ENCODE assay signal across 22 cellular contexts in the genomic region with DNA sequence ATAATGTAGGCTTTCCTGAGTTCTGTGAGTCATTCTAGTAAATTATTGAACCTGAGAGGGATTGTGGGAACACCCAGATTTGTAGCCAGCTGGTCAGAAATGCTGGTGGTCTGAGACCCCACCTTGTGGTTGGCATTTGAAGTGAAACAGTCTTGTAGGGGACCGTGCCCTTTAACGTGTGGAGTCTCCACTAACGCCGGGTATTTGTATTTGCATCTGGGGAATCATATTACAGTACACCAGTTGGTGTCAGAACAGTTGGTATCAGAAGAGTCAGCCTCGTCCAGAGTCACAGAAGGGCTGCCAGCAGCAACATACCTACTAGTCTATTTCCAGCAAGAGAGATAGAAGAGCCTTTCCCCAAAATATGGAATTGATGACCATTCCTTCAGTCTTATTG. TPM values are rescaled to one million over a fixed set of nuclear protein-coding genes. Genes with fewer than 3 reads are reported as not detected.
A peak's percentile ranks its signal among the peaks of the same experiment; 100 is the strongest.
DNase-seq lines count a peak whose midpoint lies in the region; ATAC-seq and TF ChIP-seq lines count a peak whose summit lies in the region.
"Had no signal": no experiment of that assay in that cellular context is flagged by ENCODE, and none has a peak within 500 bp of the region (broad histone marks: within the 10 kb centered on the region; RNA-seq: fewer than 3 reads in every experiment).

No MANE protein-coding gene starts in this region.

- peak; percentile 93 to 96 (median 96) for ATAC-seq in psoas muscle
- ATAC-seq in HG03280 (IDR thresholded peaks at IDR 0.05; ENCODE audit: unreplicated experiment) = no peak

- intact Hi-C loops in left ventricle myocardium inferior (cut with micrococcal nuclease) = no loop called here
- intact Hi-C loops in psoas muscle (cut with DNase I) = no loop called here

- no peaks in the 10 kb centered on the region for H4K20me1 ChIP-seq in Karpas-422 (ENCODE audit: insufficient read depth, low read depth, low read length)

- H3K4me1 ChIP-seq in left ventricle myocardium inferior (peaks cover 12% of the 10 kb centered on the region), psoas muscle (peaks cover 20% of the 10 kb centered on the region), Karpas-422 (ENCODE audit: low read length) (no peaks in the 10 kb centered on the region)
- H3K4me1 ChIP-seq: BE2C, colonic mucosa, parathyroid adenoma had no signal

- H3K36me3 ChIP-seq in left ventricle myocardium inferior = no peaks in the 10 kb centered on the region
- H3K36me3 ChIP-seq in psoas muscle (ENCODE audit: insufficient read depth in 1 of 2, low read depth in 1 of 2) = no peaks in the 10 kb centered on the region
- no peaks in the 10 kb centered on the region for H3K36me3 ChIP-seq in Karpas-422 (ENCODE audit: insufficient read depth, low read length)
- H3K36me3 ChIP-seq: BE2C, colonic mucosa had no signal

- H3K27ac ChIP-seq in left ventricle myocardium inferior (replicated peaks) = peak overlapping the region; percentile 34
- H3K27ac ChIP-seq in psoas muscle = peak overlapping the region; percentile 67
- H3K27ac ChIP-seq in Karpas-422 (ENCODE audit: low read length) = no peak overlapping the region
- H3K27ac ChIP-seq: colonic mucosa, parathyroid adenoma, RWPE1, skin epidermis had no signal

- no peak overlapping the region for H2AFZ ChIP-seq in Karpas-422 (ENCODE audit: low read length)
- H2AFZ ChIP-seq: parathyroid adenoma had no signal

- H3K9me3 ChIP-seq in left ventricle myocardium inferior (replicated peaks) = no peaks in the 10 kb centered on the region
- H3K9me3 ChIP-seq in psoas muscle = no peaks in the 10 kb centered on the region
- no peaks in the 10 kb centered on the region for H3K9me3 ChIP-seq in Karpas-422 (ENCODE audit: low read length)
- H3K9me3 ChIP-seq: BE2C, colonic mucosa had no signal

- 25 to 36% (median 29%) methylated on average over 5 of the region's 5 CpGs for WGBS in psoas muscle, 3 donors

- TF ChIP-seq CTCF in left ventricle myocardium inferior (IDR thresholded peaks at IDR 0.05; ENCODE audit: borderline replicate concordance) (peak; percentile 42), psoas muscle (IDR thresholded peaks at IDR 0.05) (peak; percentile 16)

- no peak overlapping the region for H3K9ac ChIP-seq in Karpas-422 (ENCODE audit: low read length)
- H3K9ac ChIP-seq: parathyroid adenoma had no signal

- H3K27me3 ChIP-seq in left ventricle myocardium inferior (ENCODE audit: low read depth) (no peaks in the 10 kb centered on the region), psoas muscle (ENCODE audit: insufficient read depth in 3 of 3, low read length in 2 of 3) (no peaks in the 10 kb centered on the region), Karpas-422 (ENCODE audit: low read length) (no peaks in the 10 kb centered on the region)
- H3K27me3 ChIP-seq: BE2C, colonic mucosa had no signal

- no peak overlapping the region for H3K4me2 ChIP-seq in Karpas-422 (ENCODE audit: low read depth, low read length, poor library complexity, severe bottlenecking)

- DNase-seq in NCI-H82 (lab: John Stamatoyannopoulos, UW) = peak; percentile 34
- no peak for DNase-seq in NCI-H82 treated with DMSO at 0.1 percent for 48 hours (lab: John Stamatoyannopoulos, UW; ENCODE audit: unreplicated experiment)
- peak; percentile 88 for DNase-seq in NCI-H526 treated with DMSO at 0.1 percent for 48 hours (lab: John Stamatoyannopoulos, UW)
- DNase-seq in left ventricle myocardium inferior = peak; percentile 27
- DNase-seq in psoas muscle = no peak
- DNase-seq in DMS114 treated with DMSO at 0.1 percent for 48 hours (lab: John Stamatoyannopoulos, UW; ENCODE audit: unreplicated experiment) = no peak
- no peak for DNase-seq in Karpas-422
- DNase-seq: activated CD4-positive, alpha-beta memory T cell treated with anti-CD3 and anti-CD28 coated beads for 36 hours; activated CD4-positive, CD25-positive, alpha-beta regulatory T cell; activated gamma-delta T cell treated with Interleukin-2 at 50 U/mL for 16 hours; BE2C; colonic mucosa; DND-41; Kasumi-1; NCI-H1048; NCI-H2227 treated with DMSO at 0.1 percent for 48 hours; nephron progenitor cell; stimulated activated CD4-positive, alpha-beta T cell treated with anti-CD3 and anti-CD28 coated beads, Interleukin-1b, Interleukin-23, amount 100 ng/mL, for 48 hours had no signal

- no peaks in the 10 kb centered on the region for H3K9me2 ChIP-seq in Karpas-422 (replicated peaks; ENCODE audit: insufficient read depth, low read length)

- H3K79me2 ChIP-seq in Karpas-422 (ENCODE audit: low read length) = no peaks in the 10 kb centered on the region
- H3K79me2 ChIP-seq: parathyroid adenoma had no signal

- no peak overlapping the region for H3K4me3 ChIP-seq in left ventricle myocardium inferior
- no peak overlapping the region for H3K4me3 ChIP-seq in psoas muscle
- no peak overlapping the region for H3K4me3 ChIP-seq in Karpas-422 (ENCODE audit: low read length)
- H3K4me3 ChIP-seq: colonic mucosa, skin epidermis had no signal

RNA-seq across cellular contexts. Expression of gene PTPN4, which starts 38.3 kb away (rescaled TPM):
- total RNA-seq in left ventricle myocardium inferior (45.4 TPM), psoas muscle (10 to 100 TPM; 17.3 to 35.4 (median 29.2) TPM)
- 1 to 10 TPM; 2.1 to 8.5 (median 2.8) TPM for polyA plus RNA-seq in psoas muscle
- total RNA-seq in Karpas-422 (2014; rRNA removed; shearing (Covaris generic); ENCODE audit: low replicate concordance) = 34.5 and 56.7 TPM in 2 replicates

RNA-seq across cellular contexts. Expression of gene TMEM177, which starts 42.5 kb away (rescaled TPM):
- 8.6 TPM for total RNA-seq in left ventricle myocardium inferior
- 10 to 100 TPM in 2 of 4 donors, 1 to 10 TPM in 2; 9.3 to 13.8 (median 11.2) TPM for total RNA-seq in psoas muscle
- polyA plus RNA-seq in psoas muscle = 10 to 100 TPM; 12.2 to 23.7 (median 17.6) TPM
- 22.9 and 36.9 TPM in 2 replicates for total RNA-seq in Karpas-422 (2014; rRNA removed; shearing (Covaris generic); ENCODE audit: low replicate concordance)

Comparison
In these comparisons a context has a peak if more than half of its experiments do, and no peak if none do; other contexts are left out.
1. DNase-seq: peak in NCI-H82 (single experiment), NCI-H526 treated with DMSO at 0.1 percent for 48 hours (single experiment) and left ventricle myocardium inferior (single experiment); none in NCI-H82 treated with DMSO at 0.1 percent for 48 hours (single experiment), psoas muscle (0 of 2), DMS114 treated with DMSO at 0.1 percent for 48 hours (single experiment) and Karpas-422 (single experiment).